Comparison of ENCODE assay signal across 32 cellular contexts in genomic region chr10:43773736-43774135, GRCh38.
"Had no signal": no experiment of that assay in that cellular context is flagged by ENCODE, and none has a peak within 500 bp of the region (broad histone marks: within the 10 kb centered on the region; RNA-seq: fewer than 3 reads in every experiment).

No MANE protein-coding gene starts in this region.

- H3K27me3 ChIP-seq: MG63 had no signal

- H3K4me3 ChIP-seq: MG63 had no signal

- H3K36me3 ChIP-seq: MG63, WERI-Rb-1 had no signal

- DNase-seq: activated CD4-positive, alpha-beta memory T cell treated with anti-CD3 and anti-CD28 coated beads, Interleukin-2, amount 10 ng/mL, durations not matched to agents 7 days and 5 days; activated CD4-positive, alpha-beta T cell treated with anti-CD3 and anti-CD28 coated beads for 1 hour; activated CD4-positive, alpha-beta T cell treated with anti-CD3 and anti-CD28 coated beads for 48 hours; activated CD4-positive, CD25-positive, alpha-beta regulatory T cell; activated CD8-positive, alpha-beta memory T cell treated with anti-CD3 and anti-CD28 coated beads for 24 hours; activated CD8-positive, alpha-beta memory T cell treated with anti-CD3 and anti-CD28 coated beads, Interleukin-2, amount 10 ng/mL, durations not matched to agents 7 days and 5 days; activated CD8-positive, alpha-beta memory T cell treated with anti-CD3 and anti-CD28 coated beads, Interleukin-2, amount 50 U/mL, for 48 hours; activated effector memory CD4-positive, alpha-beta T cell treated with Interleukin-2 at 50 U/mL for 16 hours; activated naive CD4-positive, alpha-beta T cell treated with anti-CD3 and anti-CD28 coated beads, Interleukin-2, amount 10 ng/mL, durations not matched to agents 7 days and 5 days; activated naive CD8-positive, alpha-beta T cell treated with anti-CD3 and anti-CD28 coated beads, Interleukin-2, amount 50 U/mL, for 24 hours; activated T-cell treated with anti-CD3 and anti-CD28 coated beads, Interleukin-2, amount 50 U/mL, for 48 hours; anterior cingulate cortex; caudate nucleus; cerebellar nuclear complex; Karpas-422; KBM-7; MG63; NCI-H1048; NCI-H1105 treated with DMSO at 0.1 percent for 48 hours; NCI-H1436; NCI-H1694; NCI-H1930; NCI-H2081 treated with DMSO at 0.1 percent for 48 hours; NCI-H226; NCI-H446 treated with DMSO at 0.1 percent for 48 hours; NCI-H524; NK-92 treated with Interleukin-12 subunit alpha and Interleukin-12 subunit beta, amount 100 ng/mL, for 24 hours; Right ventricle myocardium superior; T-cell; T-helper 2 cell; T-helper 9 cell; WERI-Rb-1 had no signal

- ATAC-seq: activated CD8-positive, alpha-beta memory T cell treated with anti-CD3 and anti-CD28 coated beads, Interleukin-2, amount 10 ng/mL, durations not matched to agents 7 days and 5 days; activated naive CD8-positive, alpha-beta T cell treated with anti-CD3 and anti-CD28 coated beads, Interleukin-2, amount 50 U/mL, for 24 hours; T-cell had no signal

- H3K27ac ChIP-seq: WERI-Rb-1 had no signal
